8 cellular contexts compared by ENCODE assay signal in genomic region chr9:96856363-96857286, GRCh38.
DNase-seq lines count a peak whose midpoint lies in the region; ATAC-seq lines count a peak whose summit lies in the region.

No MANE protein-coding gene starts in this region.

- H3K27me3 Mint-ChIP-seq in memory B cell: peaks cover 4% of the 10 kb centered on the region

- no peak overlapping the region for H3K27ac Mint-ChIP-seq in memory B cell

- H3K4me3 Mint-ChIP-seq in memory B cell: no peak overlapping the region

- no peaks in the 10 kb centered on the region for H3K9me3 Mint-ChIP-seq in memory B cell

- peaks cover 21% of the 10 kb centered on the region for H3K4me1 Mint-ChIP-seq in memory B cell

- DNase-seq in NK-92 treated with Interleukin-12 subunit alpha and Interleukin-12 subunit beta, amount 100 ng/mL, for 24 hours (lab: John Stamatoyannopoulos, UW): peak; percentile 12
- no peak for DNase-seq in NK-92 (lab: John Stamatoyannopoulos, UW; ENCODE audit: unreplicated experiment)
- peak; percentile 30 for DNase-seq in NCI-H510A (lab: John Stamatoyannopoulos, UW)
- DNase-seq in activated CD4-positive, alpha-beta T cell treated with anti-CD3 and anti-CD28 coated beads for 4 hours: peak; percentile 67 to 75
- DNase-seq in effector CD4-positive, alpha-beta T cell: peak; percentile 66
- DNase-seq in memory B cell (ENCODE audit: low spot score in 2 of 2): peak; percentile 60 to 67
- peak; percentile 50 to 54 for DNase-seq in stimulated activated CD8-positive, alpha-beta memory T cell treated with anti-CD3 and anti-CD28 coated beads, Interleukin-2, amount 100 ng/mL, for 1 hour (ENCODE audit: low read depth in 2 of 2)

- H3K36me3 Mint-ChIP-seq in memory B cell: no peaks in the 10 kb centered on the region

- peak; percentile 40 for ATAC-seq in HG03103 (IDR thresholded peaks at IDR 0.05; ENCODE audit: low read depth, unreplicated experiment)
- peak; percentile 65 for ATAC-seq in memory B cell (ENCODE audit: low read depth)
